In genomic region chrX:17474892-17475291, GRCh38 we compare ENCODE assay signal across 21 cellular contexts.
A peak's percentile ranks its signal among the peaks of the same experiment; 100 is the strongest.
DNase-seq lines count a peak whose midpoint lies in the region; ATAC-seq and TF ChIP-seq lines count a peak whose summit lies in the region.
"Had no signal": no experiment of that assay in that cellular context is flagged by ENCODE, and none has a peak within 500 bp of the region (broad histone marks: within the 10 kb centered on the region; RNA-seq: fewer than 3 reads in every experiment).

No MANE protein-coding gene starts in this region.

- H3K79me2 ChIP-seq in PC-9 (ENCODE audit: low read depth): 0 out of 2 replicates have a peak, but pooled peaks cover 2% of the 10 kb centered on the region
- H3K79me2 ChIP-seq: hepatocyte, parathyroid adenoma had no signal

- no peaks in the 10 kb centered on the region for H3K36me3 ChIP-seq in PC-9 (ENCODE audit: low read depth)

- H3K4me3 Mint-ChIP-seq in HFFc6: peak overlapping the region; percentile 39; the same call in 1 of the 2 replicates
- H3K4me3 Mint-ChIP-seq in nephron progenitor cell: no peak overlapping the region
- H3K4me3 Mint-ChIP-seq: activated CD4-positive, alpha-beta T cell treated with anti-CD3 and anti-CD28 coated beads for 36 hours; stimulated activated naive CD8-positive, alpha-beta T cell treated with anti-CD3 and anti-CD28 coated beads, Interleukin-15, Interleukin-2, amounts not matched to agents 100 ng/mL and 50 ng/mL, for 24 hours had no signal

- in situ Hi-C loops in astrocyte of the spinal cord (cut with HindIII; ENCODE audit: low sequenced_read_pairs): no loop called here

- POLR2A ChIA-PET in PC-9 (lab: Charles Lee; ENCODE audit: unreplicated experiment): no interaction called here

- no peak overlapping the region for H3K27ac ChIP-seq in PC-9
- H3K27ac ChIP-seq: hepatocyte, parathyroid adenoma had no signal

- TF ChIP-seq CTCF in HFFc6 (IDR thresholded peaks at IDR 0.05) (no peak), astrocyte of the spinal cord (IDR thresholded peaks at IDR 0.05; ENCODE audit: low read depth, low read length) (no peak), nephron progenitor cell (IDR thresholded peaks at IDR 0.05) (no peak), GM20000 (IDR thresholded peaks at IDR 0.05; ENCODE audit: extremely low read depth, missing control alignments) (no peak), PC-9 (conservative IDR thresholded peaks at IDR 0.05) (no peak)

- no peaks in the 10 kb centered on the region for H3K4me1 ChIP-seq in PC-9 (replicated peaks; ENCODE audit: insufficient read depth)
- H3K4me1 ChIP-seq: parathyroid adenoma had no signal

- H3K4me2 ChIP-seq in PC-9: no peak overlapping the region
- H3K4me2 ChIP-seq: hepatocyte had no signal

- no peak for ATAC-seq in HG03135 (IDR thresholded peaks at IDR 0.05; ENCODE audit: unreplicated experiment)
- ATAC-seq: activated CD4-positive, alpha-beta T cell treated with anti-CD3 and anti-CD28 coated beads for 36 hours; esophagus mucosa; HepG2 had no signal

- no peaks in the 10 kb centered on the region for H3K9me3 Mint-ChIP-seq in HFFc6
- H3K9me3 Mint-ChIP-seq in nephron progenitor cell: peaks cover 6% of the 10 kb centered on the region
- H3K9me3 Mint-ChIP-seq: stimulated activated naive CD8-positive, alpha-beta T cell treated with anti-CD3 and anti-CD28 coated beads, Interleukin-15, Interleukin-2, amounts not matched to agents 100 ng/mL and 50 ng/mL, for 24 hours had no signal

- H3K27me3 Mint-ChIP-seq in HFFc6 (ENCODE audit: insufficient read depth) (no peaks in the 10 kb centered on the region; the same call in none of the 2 replicates), nephron progenitor cell (ENCODE audit: low read depth, poor library complexity) (peaks cover 8% of the 10 kb centered on the region)

- H3K9me2 ChIP-seq in PC-9 (ENCODE audit: insufficient read depth): no peaks in the 10 kb centered on the region

- intact Hi-C loops in PC-9 (cut with micrococcal nuclease; ENCODE audit: unreplicated experiment): no loop called here

- H3K27me3 ChIP-seq in PC-9 (ENCODE audit: insufficient read depth, low read depth): no peaks in the 10 kb centered on the region
- H3K27me3 ChIP-seq: hepatocyte had no signal

- no peaks in the 10 kb centered on the region for H3K9me3 ChIP-seq in PC-9 (ENCODE audit: insufficient read depth, low read depth)

- no peak overlapping the region for H2AFZ ChIP-seq in PC-9
- H2AFZ ChIP-seq: hepatocyte, parathyroid adenoma had no signal

- BruUV-seq in PC-9 (replicated peaks; lab: Mats Ljungman, UMichigan): no TSS peak

- H3K4me3 ChIP-seq in astrocyte of the spinal cord (ENCODE audit: low read depth, low read length) (no peak overlapping the region), PC-9 (no peak overlapping the region)
- H3K4me3 ChIP-seq: hepatocyte had no signal

- no peaks in the 10 kb centered on the region; the same call in 1 of the 2 replicates for H3K36me3 Mint-ChIP-seq in HFFc6 (ENCODE audit: low read depth)
- H3K36me3 Mint-ChIP-seq in nephron progenitor cell (ENCODE audit: low read depth): peaks cover 14% of the 10 kb centered on the region

- H4K20me1 ChIP-seq in PC-9 (ENCODE audit: insufficient read depth): no peaks in the 10 kb centered on the region

- peak; percentile 38 for DNase-seq in AG08395 (ENCODE audit: low spot score)
- DNase-seq in HFFc6: peak; percentile 43
- DNase-seq in astrocyte of the spinal cord (ENCODE audit: low read depth, low spot score): peak; percentile 46
- no peak for DNase-seq in nephron progenitor cell
- no peak for DNase-seq in GM20000 (ENCODE audit: low spot score)
- no peak for DNase-seq in PC-9
- DNase-seq in Ammon's horn (ENCODE audit: low spot score): no peak
- DNase-seq: activated CD4-positive, alpha-beta T cell treated with anti-CD3 and anti-CD28 coated beads for 36 hours; activated naive CD4-positive, alpha-beta T cell; C1 segment of cervical spinal cord; DMS79 treated with DMSO at 0.1 percent for 48 hours; left cardiac atrium; NCI-H2107; NCI-H748 treated with DMSO at 0.1 percent for 48 hours; stimulated activated CD4-positive, alpha-beta T cell treated with anti-CD3 and anti-CD28 coated beads, Interleukin-12 subunit alpha, Interleukin-12 subunit beta, amount 100 ng/mL, for 4 hours had no signal

- peaks cover 25% of the 10 kb centered on the region for H3K4me1 Mint-ChIP-seq in HFFc6 (ENCODE audit: low read depth)
- H3K4me1 Mint-ChIP-seq in nephron progenitor cell: peaks cover 36% of the 10 kb centered on the region
- H3K4me1 Mint-ChIP-seq: activated CD4-positive, alpha-beta T cell treated with anti-CD3 and anti-CD28 coated beads for 36 hours had no signal

- peak overlapping the region; percentile 72 for H3K27ac Mint-ChIP-seq in HFFc6
- peak overlapping the region; percentile 89 for H3K27ac Mint-ChIP-seq in nephron progenitor cell
- H3K27ac Mint-ChIP-seq: activated CD4-positive, alpha-beta T cell treated with anti-CD3 and anti-CD28 coated beads for 36 hours; stimulated activated naive CD8-positive, alpha-beta T cell treated with anti-CD3 and anti-CD28 coated beads, Interleukin-15, Interleukin-2, amounts not matched to agents 100 ng/mL and 50 ng/mL, for 24 hours had no signal

- CTCF ChIA-PET in PC-9 (lab: Charles Lee): no interaction called here

- no peaks in the 10 kb centered on the region for H3F3A ChIP-seq in PC-9 (ENCODE audit: insufficient read depth, low read depth)

Comparison
In these comparisons a context has a peak if more than half of its experiments do, and no peak if none do; other contexts are left out.
1. DNase-seq: peak in AG08395 (single experiment), HFFc6 (single experiment) and astrocyte of the spinal cord (single experiment); none in nephron progenitor cell (single experiment), GM20000 (single experiment), PC-9 (0 of 2) and Ammon's horn (single experiment).